ENCODE assay signal across 14 cellular contexts in genomic region chr2:26061539-26061938, GRCh38. TPM values are rescaled to one million over a fixed set of nuclear protein-coding genes. Genes with fewer than 3 reads are reported as not detected.
DNase-seq lines count a peak whose midpoint lies in the region; ATAC-seq lines count a peak whose summit lies in the region.
"Had no signal": no experiment of that assay in that cellular context is flagged by ENCODE, and none has a peak within 500 bp of the region (broad histone marks: within the 10 kb centered on the region; RNA-seq: fewer than 3 reads in every experiment).

No MANE protein-coding gene starts in this region.

- H3K36me3 Mint-ChIP-seq in activated CD4-positive, alpha-beta memory T cell treated with anti-CD3 and anti-CD28 coated beads, Interleukin-2, amount 10 ng/mL, durations not matched to agents 7 days and 5 days (ENCODE audit: low read depth): peaks cover 43% of the 10 kb centered on the region
- peaks cover 7% of the 10 kb centered on the region for H3K36me3 Mint-ChIP-seq in activated CD4-positive, alpha-beta memory T cell treated with anti-CD3 and anti-CD28 coated beads for 36 hours
- peaks cover 18% of the 10 kb centered on the region for H3K36me3 Mint-ChIP-seq in activated T-helper 1 cell treated with anti-CD3 and anti-CD28 coated beads, Interleukin-12 subunit alpha, Interleukin-12 subunit beta, Interleukin-2, Interleukin-4 antibody, amounts not matched to agents 30 ng/mL and 10 ng/mL and 1 ng/mL, durations not matched to agents 14 hours and 24 hours and 36 hours (ENCODE audit: low read depth)
- peaks cover 79% of the 10 kb centered on the region for H3K36me3 Mint-ChIP-seq in stimulated activated effector memory CD8-positive, alpha-beta T cell treated with anti-CD3 and anti-CD28 coated beads, Interleukin-12 subunit alpha, Interleukin-12 subunit beta, amount 100 ng/mL, for 72 hours

- H3K4me1 Mint-ChIP-seq in activated CD4-positive, alpha-beta memory T cell treated with anti-CD3 and anti-CD28 coated beads, Interleukin-2, amount 10 ng/mL, durations not matched to agents 7 days and 5 days: peaks cover 56% of the 10 kb centered on the region
- peaks cover 44% of the 10 kb centered on the region for H3K4me1 Mint-ChIP-seq in activated CD4-positive, alpha-beta memory T cell treated with anti-CD3 and anti-CD28 coated beads for 36 hours (ENCODE audit: low read depth)
- H3K4me1 Mint-ChIP-seq in stimulated activated naive CD8-positive, alpha-beta T cell treated with anti-CD3 and anti-CD28 coated beads, Interleukin-15, amount 100 ng/mL, for 72 hours: peaks cover 35% of the 10 kb centered on the region
- H3K4me1 Mint-ChIP-seq in activated T-helper 1 cell treated with anti-CD3 and anti-CD28 coated beads, Interleukin-12 subunit alpha, Interleukin-12 subunit beta, Interleukin-2, Interleukin-4 antibody, amounts not matched to agents 30 ng/mL and 10 ng/mL and 1 ng/mL, durations not matched to agents 14 hours and 24 hours and 36 hours (ENCODE audit: low read depth): peaks cover 47% of the 10 kb centered on the region
- H3K4me1 Mint-ChIP-seq in stimulated activated effector memory CD8-positive, alpha-beta T cell treated with anti-CD3 and anti-CD28 coated beads, Interleukin-12 subunit alpha, Interleukin-12 subunit beta, amount 100 ng/mL, for 72 hours: peaks cover 44% of the 10 kb centered on the region

- H3K9me3 Mint-ChIP-seq in activated CD4-positive, alpha-beta memory T cell treated with anti-CD3 and anti-CD28 coated beads, Interleukin-2, amount 10 ng/mL, durations not matched to agents 7 days and 5 days: no peaks in the 10 kb centered on the region
- no peaks in the 10 kb centered on the region for H3K9me3 Mint-ChIP-seq in activated CD4-positive, alpha-beta memory T cell treated with anti-CD3 and anti-CD28 coated beads for 36 hours
- H3K9me3 Mint-ChIP-seq in stimulated activated naive CD8-positive, alpha-beta T cell treated with anti-CD3 and anti-CD28 coated beads, Interleukin-15, amount 100 ng/mL, for 72 hours: no peaks in the 10 kb centered on the region
- H3K9me3 Mint-ChIP-seq in activated T-helper 1 cell treated with anti-CD3 and anti-CD28 coated beads, Interleukin-12 subunit alpha, Interleukin-12 subunit beta, Interleukin-2, Interleukin-4 antibody, amounts not matched to agents 30 ng/mL and 10 ng/mL and 1 ng/mL, durations not matched to agents 14 hours and 24 hours and 36 hours: no peaks in the 10 kb centered on the region
- H3K9me3 Mint-ChIP-seq in stimulated activated effector memory CD8-positive, alpha-beta T cell treated with anti-CD3 and anti-CD28 coated beads, Interleukin-12 subunit alpha, Interleukin-12 subunit beta, amount 100 ng/mL, for 72 hours: no peaks in the 10 kb centered on the region
- H3K9me3 Mint-ChIP-seq: CD8-positive, alpha-beta T cell had no signal

- POLR2A ChIA-PET in activated CD4-positive, alpha-beta memory T cell treated with anti-CD3 and anti-CD28 coated beads, Interleukin-2, amount 10 ng/mL, durations not matched to agents 7 days and 5 days (lab: Charles Lee): interaction anchor here (0.5 to 3.2 kb wide), 5 partner anchors 9 to 690 kb away, joined by 3 to 30 read pairs (median 4); partner anchors contain the start of gene RAB10
- POLR2A ChIA-PET in activated CD4-positive, alpha-beta memory T cell treated with anti-CD3 and anti-CD28 coated beads for 36 hours (lab: Charles Lee): no interaction called here

- CTCF ChIA-PET in activated CD4-positive, alpha-beta memory T cell treated with anti-CD3 and anti-CD28 coated beads, Interleukin-2, amount 10 ng/mL, durations not matched to agents 7 days and 5 days (lab: Charles Lee): interaction anchor here (1.0 to 1.2 kb wide), 2 partner anchors 8 to 14 kb away, joined by 3 to 4 read pairs; no protein-coding TSS in a partner anchor
- CTCF ChIA-PET in activated CD4-positive, alpha-beta memory T cell treated with anti-CD3 and anti-CD28 coated beads for 36 hours (lab: Charles Lee): interaction anchor here (2.3 kb wide), 1 partner anchor 27 kb away, joined by 9 read pairs; no protein-coding TSS in a partner anchor

- H3K27me3 Mint-ChIP-seq in activated CD4-positive, alpha-beta memory T cell treated with anti-CD3 and anti-CD28 coated beads, Interleukin-2, amount 10 ng/mL, durations not matched to agents 7 days and 5 days: no peaks in the 10 kb centered on the region
- H3K27me3 Mint-ChIP-seq in activated CD4-positive, alpha-beta memory T cell treated with anti-CD3 and anti-CD28 coated beads for 36 hours: no peaks in the 10 kb centered on the region
- no peaks in the 10 kb centered on the region for H3K27me3 Mint-ChIP-seq in stimulated activated naive CD8-positive, alpha-beta T cell treated with anti-CD3 and anti-CD28 coated beads, Interleukin-15, amount 100 ng/mL, for 72 hours
- H3K27me3 Mint-ChIP-seq in activated T-helper 1 cell treated with anti-CD3 and anti-CD28 coated beads, Interleukin-12 subunit alpha, Interleukin-12 subunit beta, Interleukin-2, Interleukin-4 antibody, amounts not matched to agents 30 ng/mL and 10 ng/mL and 1 ng/mL, durations not matched to agents 14 hours and 24 hours and 36 hours (ENCODE audit: insufficient read depth): no peaks in the 10 kb centered on the region

- DNase-seq in activated CD4-positive, alpha-beta memory T cell treated with anti-CD3 and anti-CD28 coated beads, Interleukin-2, amount 10 ng/mL, durations not matched to agents 7 days and 5 days: no peak
- no peak for DNase-seq in activated CD4-positive, alpha-beta memory T cell treated with anti-CD3 and anti-CD28 coated beads for 36 hours
- no peak for DNase-seq in stimulated activated naive CD8-positive, alpha-beta T cell treated with anti-CD3 and anti-CD28 coated beads, Interleukin-15, Interleukin-2, amounts not matched to agents 100 U/mL and 50 U/mL, for 24 hours
- DNase-seq in stimulated activated naive CD8-positive, alpha-beta T cell treated with anti-CD3 and anti-CD28 coated beads, Interleukin-15, amount 100 ng/mL, for 72 hours: no peak
- DNase-seq in activated T-helper 1 cell treated with anti-CD3 and anti-CD28 coated beads, Interleukin-12 subunit alpha, Interleukin-12 subunit beta, Interleukin-2, Interleukin-4 antibody, amounts not matched to agents 30 ng/mL and 10 ng/mL and 1 ng/mL, durations not matched to agents 14 hours and 24 hours and 36 hours (ENCODE audit: low spot score): no peak
- no peak for DNase-seq in stimulated activated effector memory CD8-positive, alpha-beta T cell treated with anti-CD3 and anti-CD28 coated beads, Interleukin-12 subunit alpha, Interleukin-12 subunit beta, amount 100 ng/mL, for 72 hours (ENCODE audit: low spot score in 2 of 2)
- no peak for DNase-seq in NCI-H1417 treated with DMSO at 0.1 percent for 48 hours (lab: John Stamatoyannopoulos, UW)
- DNase-seq: AML-193; Calu3; CD8-positive, alpha-beta T cell; DMS79 treated with DMSO at 0.1 percent for 48 hours; GF-D8 had no signal

- H3K27ac Mint-ChIP-seq in activated CD4-positive, alpha-beta memory T cell treated with anti-CD3 and anti-CD28 coated beads, Interleukin-2, amount 10 ng/mL, durations not matched to agents 7 days and 5 days: peak overlapping the region; percentile 73
- no peak overlapping the region for H3K27ac Mint-ChIP-seq in activated CD4-positive, alpha-beta memory T cell treated with anti-CD3 and anti-CD28 coated beads for 36 hours
- H3K27ac Mint-ChIP-seq in stimulated activated naive CD8-positive, alpha-beta T cell treated with anti-CD3 and anti-CD28 coated beads, Interleukin-15, amount 100 ng/mL, for 72 hours: no peak overlapping the region
- H3K27ac Mint-ChIP-seq in activated T-helper 1 cell treated with anti-CD3 and anti-CD28 coated beads, Interleukin-12 subunit alpha, Interleukin-12 subunit beta, Interleukin-2, Interleukin-4 antibody, amounts not matched to agents 30 ng/mL and 10 ng/mL and 1 ng/mL, durations not matched to agents 14 hours and 24 hours and 36 hours: peak overlapping the region; percentile 29
- peak overlapping the region; percentile 34 for H3K27ac Mint-ChIP-seq in stimulated activated effector memory CD8-positive, alpha-beta T cell treated with anti-CD3 and anti-CD28 coated beads, Interleukin-12 subunit alpha, Interleukin-12 subunit beta, amount 100 ng/mL, for 72 hours
- H3K27ac Mint-ChIP-seq: CD8-positive, alpha-beta T cell had no signal

- intact Hi-C loops in activated CD4-positive, alpha-beta memory T cell treated with anti-CD3 and anti-CD28 coated beads for 36 hours (cut with micrococcal nuclease): no loop called here
- intact Hi-C loops in activated T-helper 1 cell treated with anti-CD3 and anti-CD28 coated beads, Interleukin-12 subunit alpha, Interleukin-12 subunit beta, Interleukin-2, Interleukin-4 antibody, amounts not matched to agents 30 ng/mL and 10 ng/mL and 1 ng/mL, durations not matched to agents 14 hours and 24 hours and 36 hours (cut with micrococcal nuclease): no loop called here

- peak; percentile 23 for ATAC-seq in stimulated activated naive CD8-positive, alpha-beta T cell treated with anti-CD3 and anti-CD28 coated beads, Interleukin-15, Interleukin-2, amounts not matched to agents 100 U/mL and 50 U/mL, for 24 hours
- ATAC-seq in stimulated activated naive CD8-positive, alpha-beta T cell treated with anti-CD3 and anti-CD28 coated beads, Interleukin-15, amount 100 ng/mL, for 72 hours: no peak
- ATAC-seq in stimulated activated effector memory CD8-positive, alpha-beta T cell treated with anti-CD3 and anti-CD28 coated beads, Interleukin-12 subunit alpha, Interleukin-12 subunit beta, amount 100 ng/mL, for 72 hours: peak; percentile 8
- no peak for ATAC-seq in GM21576 (IDR thresholded peaks at IDR 0.05; ENCODE audit: unreplicated experiment)
- ATAC-seq: A549; CD8-positive, alpha-beta T cell had no signal

- H3K4me3 Mint-ChIP-seq in activated CD4-positive, alpha-beta memory T cell treated with anti-CD3 and anti-CD28 coated beads, Interleukin-2, amount 10 ng/mL, durations not matched to agents 7 days and 5 days: no peak overlapping the region
- no peak overlapping the region for H3K4me3 Mint-ChIP-seq in activated CD4-positive, alpha-beta memory T cell treated with anti-CD3 and anti-CD28 coated beads for 36 hours
- no peak overlapping the region for H3K4me3 Mint-ChIP-seq in stimulated activated naive CD8-positive, alpha-beta T cell treated with anti-CD3 and anti-CD28 coated beads, Interleukin-15, amount 100 ng/mL, for 72 hours
- no peak overlapping the region for H3K4me3 Mint-ChIP-seq in activated T-helper 1 cell treated with anti-CD3 and anti-CD28 coated beads, Interleukin-12 subunit alpha, Interleukin-12 subunit beta, Interleukin-2, Interleukin-4 antibody, amounts not matched to agents 30 ng/mL and 10 ng/mL and 1 ng/mL, durations not matched to agents 14 hours and 24 hours and 36 hours
- H3K4me3 Mint-ChIP-seq in stimulated activated effector memory CD8-positive, alpha-beta T cell treated with anti-CD3 and anti-CD28 coated beads, Interleukin-12 subunit alpha, Interleukin-12 subunit beta, amount 100 ng/mL, for 72 hours: no peak overlapping the region
- H3K4me3 Mint-ChIP-seq: CD8-positive, alpha-beta T cell had no signal

RNA-seq across cellular contexts. Expression of gene RAB10, which starts 27.7 kb away (rescaled TPM):
- 100 to 1,000 TPM; 116 to 117 TPM for total RNA-seq in activated CD4-positive, alpha-beta memory T cell treated with anti-CD3 and anti-CD28 coated beads, Interleukin-2, amount 10 ng/mL, durations not matched to agents 7 days and 5 days
- 100 to 1,000 TPM; 110 to 119 TPM for total RNA-seq in activated CD4-positive, alpha-beta memory T cell treated with anti-CD3 and anti-CD28 coated beads for 36 hours
- 128 and 130 TPM in 2 replicates for total RNA-seq in activated T-helper 1 cell treated with anti-CD3 and anti-CD28 coated beads, Interleukin-12 subunit alpha, Interleukin-12 subunit beta, Interleukin-2, Interleukin-4 antibody, amounts not matched to agents 30 ng/mL and 10 ng/mL and 1 ng/mL, durations not matched to agents 14 hours and 24 hours and 36 hours

Comparison
In these comparisons a context has a peak if more than half of its experiments do, and no peak if none do; other contexts are left out.
1. H3K27ac Mint-ChIP-seq: peak in activated CD4-positive, alpha-beta memory T cell treated with anti-CD3 and anti-CD28 coated beads, Interleukin-2, amount 10 ng/mL, durations not matched to agents 7 days and 5 days (single experiment), activated T-helper 1 cell treated with anti-CD3 and anti-CD28 coated beads, Interleukin-12 subunit alpha, Interleukin-12 subunit beta, Interleukin-2, Interleukin-4 antibody, amounts not matched to agents 30 ng/mL and 10 ng/mL and 1 ng/mL, durations not matched to agents 14 hours and 24 hours and 36 hours (single experiment) and stimulated activated effector memory CD8-positive, alpha-beta T cell treated with anti-CD3 and anti-CD28 coated beads, Interleukin-12 subunit alpha, Interleukin-12 subunit beta, amount 100 ng/mL, for 72 hours (single experiment); none in activated CD4-positive, alpha-beta memory T cell treated with anti-CD3 and anti-CD28 coated beads for 36 hours (single experiment) and stimulated activated naive CD8-positive, alpha-beta T cell treated with anti-CD3 and anti-CD28 coated beads, Interleukin-15, amount 100 ng/mL, for 72 hours (0 of 2).
2. ATAC-seq: peak in stimulated activated naive CD8-positive, alpha-beta T cell treated with anti-CD3 and anti-CD28 coated beads, Interleukin-15, Interleukin-2, amounts not matched to agents 100 U/mL and 50 U/mL, for 24 hours (single experiment) and stimulated activated effector memory CD8-positive, alpha-beta T cell treated with anti-CD3 and anti-CD28 coated beads, Interleukin-12 subunit alpha, Interleukin-12 subunit beta, amount 100 ng/mL, for 72 hours (single experiment); none in stimulated activated naive CD8-positive, alpha-beta T cell treated with anti-CD3 and anti-CD28 coated beads, Interleukin-15, amount 100 ng/mL, for 72 hours (single experiment) and GM21576 (single experiment).